13 cellular contexts compared by ENCODE assay signal in genomic region chr13:98525852-98526512, GRCh38. TPM values are rescaled to one million over a fixed set of nuclear protein-coding genes. Genes with fewer than 3 reads are reported as not detected.
DNase-seq lines count a peak whose midpoint lies in the region; ATAC-seq and TF ChIP-seq lines count a peak whose summit lies in the region.
"Had no signal": no experiment of that assay in that cellular context is flagged by ENCODE, and none has a peak within 500 bp of the region (broad histone marks: within the 10 kb centered on the region; RNA-seq: fewer than 3 reads in every experiment).

No MANE protein-coding gene starts in this region.

- H3K27me3 ChIP-seq in suprapubic skin, result no peaks in the 10 kb centered on the region
- H3K27me3 ChIP-seq: breast epithelium, esophagus squamous epithelium had no signal

- peaks cover 8% of the 10 kb centered on the region; the same call in 1 of the 2 replicates for H4K20me1 ChIP-seq in OCI-LY7 (ENCODE audit: insufficient read depth, low read length)

- H3K27me3 Mint-ChIP-seq in activated T-cell treated with anti-CD3 and anti-CD28 coated beads, Interleukin-2, amount 50 U/mL, for 72 hours (ENCODE audit: low read depth), result no peaks in the 10 kb centered on the region
- no peaks in the 10 kb centered on the region for H3K27me3 Mint-ChIP-seq in chondrocyte (ENCODE audit: low read depth)

- H3K36me3 ChIP-seq in suprapubic skin (no peaks in the 10 kb centered on the region), OCI-LY7 (ENCODE audit: insufficient read depth, low read length) (no peaks in the 10 kb centered on the region)
- H3K36me3 ChIP-seq: breast epithelium had no signal

- 82% methylated on average over 11 of the region's 11 CpGs for WGBS in suprapubic skin

- no peaks in the 10 kb centered on the region for H3K9me3 Mint-ChIP-seq in activated T-cell treated with anti-CD3 and anti-CD28 coated beads, Interleukin-2, amount 50 U/mL, for 72 hours
- no peaks in the 10 kb centered on the region for H3K9me3 Mint-ChIP-seq in chondrocyte (ENCODE audit: low read depth)

- H3K4me3 ChIP-seq in suprapubic skin (no peak overlapping the region), OCI-LY7 (ENCODE audit: low read depth, low read length, poor library complexity, severe bottlenecking) (no peak overlapping the region)
- H3K4me3 ChIP-seq: breast epithelium, esophagus squamous epithelium, PC-9 had no signal

- no peak overlapping the region for H2AFZ ChIP-seq in OCI-LY7 (ENCODE audit: low read length)
- H2AFZ ChIP-seq: PC-9 had no signal

- POLR2A ChIA-PET in OCI-LY7 (lab: Charles Lee), result no interaction called here

- TF ChIP-seq CTCF in chondrocyte (IDR thresholded peaks at IDR 0.05), result no peak
- TF ChIP-seq CTCF in suprapubic skin (IDR thresholded peaks at IDR 0.05), result no peak
- no peak for TF ChIP-seq CTCF in OCI-LY7 (conservative IDR thresholded peaks at IDR 0.05; ENCODE audit: low read length)

- CTCF ChIA-PET in OCI-LY7 (lab: Charles Lee; ENCODE audit: unreplicated experiment), result no interaction called here

- no peak for TF ChIP-seq POLR2A in suprapubic skin (IDR thresholded peaks at IDR 0.05)

- peak overlapping the region in 1 of 2 donors; percentile 22 for H3K4me3 Mint-ChIP-seq in activated T-cell treated with anti-CD3 and anti-CD28 coated beads, Interleukin-2, amount 50 U/mL, for 72 hours
- no peak overlapping the region for H3K4me3 Mint-ChIP-seq in chondrocyte (ENCODE audit: unreplicated experiment)

- peak overlapping the region; percentile 32 for H3K27ac ChIP-seq in suprapubic skin
- H3K27ac ChIP-seq in OCI-LY7 (ENCODE audit: low read depth, low read length, poor library complexity, severe bottlenecking), result no peak overlapping the region
- H3K27ac ChIP-seq: breast epithelium, PC-9 had no signal

- H3K9me2 ChIP-seq in OCI-LY7 (ENCODE audit: insufficient read depth, low read length), result no peaks in the 10 kb centered on the region

- DNase-seq in activated T-cell treated with anti-CD3 and anti-CD28 coated beads, Interleukin-2, amount 50 U/mL, for 72 hours, result no peak
- no peak for DNase-seq in activated T-cell treated with anti-CD3 and anti-CD28 coated beads, Interleukin-2, amount 50 U/mL, for 1 hour
- DNase-seq in chondrocyte (ENCODE audit: low spot score) (no peak), suprapubic skin (ENCODE audit: low spot score in 2 of 2) (no peak), OCI-LY7 (ENCODE audit: low spot score) (no peak)
- DNase-seq in activated naive CD4-positive, alpha-beta T cell treated with Interleukin-2 at 50 U/mL for 16 hours, result no peak
- no peak for DNase-seq in activated effector memory CD4-positive, alpha-beta T cell treated with Interleukin-2 at 50 U/mL for 16 hours
- DNase-seq: esophagus squamous epithelium, HCEC 1CT, NCI-H2171 treated with DMSO at 0.1 percent for 48 hours, PC-9 had no signal

- intact Hi-C loops in OCI-LY7 (cut with micrococcal nuclease; ENCODE audit: unreplicated experiment), result no loop called here

- ATAC-seq in activated T-cell treated with anti-CD3 and anti-CD28 coated beads, Interleukin-2, amount 50 U/mL, for 72 hours (replicated peaks in 1 of 2), result no peak
- peak; percentile 33 for ATAC-seq in HG02642 (IDR thresholded peaks at IDR 0.05; ENCODE audit: poor library complexity, unreplicated experiment)

- H3K4me1 Mint-ChIP-seq in activated T-cell treated with anti-CD3 and anti-CD28 coated beads, Interleukin-2, amount 50 U/mL, for 72 hours (ENCODE audit: low read depth), result peaks cover 95% of the 10 kb centered on the region
- peaks cover 68% of the 10 kb centered on the region for H3K4me1 Mint-ChIP-seq in chondrocyte (ENCODE audit: low read depth)

- TF ChIP-seq EP300 in suprapubic skin (IDR thresholded peaks at IDR 0.05), result no peak

- no TSS peak for BruUV-seq in OCI-LY7 (replicated peaks; lab: Mats Ljungman, UMichigan)

- no peak overlapping the region for H3K4me2 ChIP-seq in OCI-LY7 (ENCODE audit: low read length)
- H3K4me2 ChIP-seq: PC-9 had no signal

- H3K4me1 ChIP-seq in suprapubic skin, result peaks cover 87% of the 10 kb centered on the region
- peaks cover 28% of the 10 kb centered on the region for H3K4me1 ChIP-seq in OCI-LY7 (ENCODE audit: insufficient read depth, low read length, poor library complexity, severe bottlenecking)

- H3K27ac Mint-ChIP-seq in activated T-cell treated with anti-CD3 and anti-CD28 coated beads, Interleukin-2, amount 50 U/mL, for 72 hours, result peak overlapping the region; percentile 62
- H3K27ac Mint-ChIP-seq in chondrocyte (ENCODE audit: unreplicated experiment), result peak overlapping the region; percentile 37

- H3K9me3 ChIP-seq in suprapubic skin (no peaks in the 10 kb centered on the region), OCI-LY7 (ENCODE audit: low read length) (no peaks in the 10 kb centered on the region)
- H3K9me3 ChIP-seq: breast epithelium, esophagus squamous epithelium had no signal

- H3K36me3 Mint-ChIP-seq in activated T-cell treated with anti-CD3 and anti-CD28 coated beads, Interleukin-2, amount 50 U/mL, for 72 hours (ENCODE audit: insufficient read depth in 2 of 2), result peaks cover 0 to 2% of the 10 kb centered on the region in 2 donors
- no peaks in the 10 kb centered on the region for H3K36me3 Mint-ChIP-seq in chondrocyte (ENCODE audit: low read depth)

- H3K79me2 ChIP-seq in OCI-LY7 (ENCODE audit: insufficient read depth, low read depth, low read length), result peaks cover 64% of the 10 kb centered on the region

RNA-seq across cellular contexts. Expression of gene STK24, which starts 50.9 kb away (rescaled TPM):
- total RNA-seq in activated T-cell treated with anti-CD3 and anti-CD28 coated beads, Interleukin-2, amount 50 U/mL, for 72 hours, result 100 to 1,000 TPM; 175 to 207 TPM
- total RNA-seq in chondrocyte, result 98.2 to 105 TPM (median 100 TPM) in 3 replicates
- 100 to 1,000 TPM; 132 to 200 (median 176) TPM for total RNA-seq in suprapubic skin
- 51.1 and 60.4 TPM in 2 replicates for total RNA-seq in OCI-LY7 (2014; rRNA removed; shearing (Covaris generic))
- total RNA-seq in OCI-LY7 (2022), result 88.7 and 92.4 TPM in 2 replicates
